In genomic region chr18:54530285-54530684, GRCh38 we compare ENCODE assay signal across 32 cellular contexts.
"Had no signal": no experiment of that assay in that cellular context is flagged by ENCODE, and none has a peak within 500 bp of the region (broad histone marks: within the 10 kb centered on the region; RNA-seq: fewer than 3 reads in every experiment).

No MANE protein-coding gene starts in this region.

- H3K9me3 Mint-ChIP-seq: activated CD8-positive, alpha-beta T cell treated with anti-CD3 and anti-CD28 coated beads for 36 hours; activated T-cell treated with anti-CD3 and anti-CD28 coated beads, Interleukin-2, amount 50 U/mL, for 4 hours; activated T-helper 17 cell treated with anti-CD3 and anti-CD28 coated beads, Interleukin-2, amount 50 U/mL, for 72 hours; natural killer cell; stimulated activated effector memory CD8-positive, alpha-beta T cell treated with anti-CD3 and anti-CD28 coated beads, Interleukin-12 subunit alpha, Interleukin-12 subunit beta, amount 100 ng/mL, for 72 hours had no signal

- H3K4me1 Mint-ChIP-seq: activated T-helper 17 cell treated with anti-CD3 and anti-CD28 coated beads, Interleukin-2, amount 50 U/mL, for 72 hours; natural killer cell; neural progenitor cell; stimulated activated effector memory CD8-positive, alpha-beta T cell treated with anti-CD3 and anti-CD28 coated beads, Interleukin-12 subunit alpha, Interleukin-12 subunit beta, amount 100 ng/mL, for 72 hours; stimulated activated naive CD8-positive, alpha-beta T cell treated with anti-CD3 and anti-CD28 coated beads, Interleukin-15, amount 100 ng/mL, for 72 hours had no signal

- H3K4me3 Mint-ChIP-seq: activated CD8-positive, alpha-beta T cell treated with anti-CD3 and anti-CD28 coated beads for 36 hours; activated T-cell treated with anti-CD3 and anti-CD28 coated beads, Interleukin-2, amount 50 U/mL, for 4 hours; activated T-helper 17 cell treated with anti-CD3 and anti-CD28 coated beads, Interleukin-2, amount 50 U/mL, for 72 hours; natural killer cell; neural progenitor cell; stimulated activated effector memory CD8-positive, alpha-beta T cell treated with anti-CD3 and anti-CD28 coated beads, Interleukin-12 subunit alpha, Interleukin-12 subunit beta, amount 100 ng/mL, for 72 hours; stimulated activated naive CD8-positive, alpha-beta T cell treated with anti-CD3 and anti-CD28 coated beads, Interleukin-15, amount 100 ng/mL, for 72 hours; type B pancreatic cell had no signal

- DNase-seq: activated CD4-positive, alpha-beta T cell treated with anti-CD3 and anti-CD28 coated beads for 48 hours; activated CD8-positive, alpha-beta T cell treated with anti-CD3 and anti-CD28 coated beads for 36 hours; activated gamma-delta T cell treated with Interleukin-2 at 50 U/mL for 16 hours; activated naive CD4-positive, alpha-beta T cell treated with anti-CD3 and anti-CD28 coated beads, Interleukin-2, amount 50 U/mL, for 16 hours; activated T-cell treated with anti-CD3 and anti-CD28 coated beads, Interleukin-2, amount 50 U/mL, for 4 hours; amniotic stem cell; brain microvascular endothelial cell; dorsolateral prefrontal cortex; effector memory CD4-positive, alpha-beta T cell; head of caudate nucleus; hippocampal formation; left lung; lower lobe of right lung; mesenchymal stem cell; natural killer cell; occipital lobe; psoas muscle; sigmoid colon; small intestine; stimulated activated CD4-positive, alpha-beta T cell treated with anti-CD3 and anti-CD28 coated beads, Interleukin-4, amount 100 ng/mL, for 24 hours; stimulated activated naive CD8-positive, alpha-beta T cell treated with anti-CD3 and anti-CD28 coated beads, Interleukin-15, amount 100 ng/mL, for 72 hours; substantia nigra had no signal

- H3K9ac ChIP-seq: neural progenitor cell, parathyroid adenoma had no signal

- H3K27ac ChIP-seq: brain microvascular endothelial cell, coronary artery, dorsolateral prefrontal cortex, gastroesophageal sphincter, left lung, lower lobe of right lung, neural progenitor cell, parathyroid adenoma, psoas muscle, sigmoid colon, vagina, VCaP had no signal

- H3K4me2 ChIP-seq: neural progenitor cell had no signal

- H3K36me3 Mint-ChIP-seq: natural killer cell; neural progenitor cell; stimulated activated effector memory CD8-positive, alpha-beta T cell treated with anti-CD3 and anti-CD28 coated beads, Interleukin-12 subunit alpha, Interleukin-12 subunit beta, amount 100 ng/mL, for 72 hours; type B pancreatic cell had no signal

- H3K36me3 ChIP-seq: brain microvascular endothelial cell, gastroesophageal sphincter, left lung, lower lobe of right lung, neural progenitor cell, sigmoid colon, vagina had no signal

- H3K27me3 ChIP-seq: brain microvascular endothelial cell, dorsolateral prefrontal cortex, gastroesophageal sphincter, left lung, neural progenitor cell, sigmoid colon, vagina had no signal

- H3K4me3 ChIP-seq: coronary artery, dorsolateral prefrontal cortex, gastroesophageal sphincter, left lung, lower lobe of right lung, neural progenitor cell, psoas muscle, sigmoid colon, vagina had no signal

- H3K4me1 ChIP-seq: gastroesophageal sphincter, left lung, lower lobe of right lung, parathyroid adenoma, psoas muscle, sigmoid colon, vagina had no signal

- H3K9me3 ChIP-seq: gastroesophageal sphincter, lower lobe of right lung, psoas muscle, sigmoid colon, vagina had no signal

- H3K27ac Mint-ChIP-seq: activated CD8-positive, alpha-beta T cell treated with anti-CD3 and anti-CD28 coated beads for 36 hours; activated T-helper 17 cell treated with anti-CD3 and anti-CD28 coated beads, Interleukin-2, amount 50 U/mL, for 72 hours; natural killer cell; neural progenitor cell; stimulated activated effector memory CD8-positive, alpha-beta T cell treated with anti-CD3 and anti-CD28 coated beads, Interleukin-12 subunit alpha, Interleukin-12 subunit beta, amount 100 ng/mL, for 72 hours; stimulated activated naive CD8-positive, alpha-beta T cell treated with anti-CD3 and anti-CD28 coated beads, Interleukin-15, amount 100 ng/mL, for 72 hours; type B pancreatic cell had no signal

- H3K27me3 Mint-ChIP-seq: stimulated activated naive CD8-positive, alpha-beta T cell treated with anti-CD3 and anti-CD28 coated beads, Interleukin-15, amount 100 ng/mL, for 72 hours; type B pancreatic cell had no signal

- ATAC-seq: activated CD4-positive, CD25-positive, alpha-beta regulatory T cell treated with anti-CD3 and anti-CD28 coated beads, Interleukin-2, amount 50 U/mL, for 24 hours; activated CD8-positive, alpha-beta T cell treated with anti-CD3 and anti-CD28 coated beads for 36 hours; activated T-cell treated with anti-CD3 and anti-CD28 coated beads, Interleukin-2, amount 50 U/mL, for 4 hours; activated T-helper 17 cell treated with anti-CD3 and anti-CD28 coated beads, Interleukin-2, amount 50 U/mL, for 72 hours; gastroesophageal sphincter; left lung; lower lobe of right lung; natural killer cell; psoas muscle; stimulated activated effector memory CD8-positive, alpha-beta T cell treated with anti-CD3 and anti-CD28 coated beads, Interleukin-12 subunit alpha, Interleukin-12 subunit beta, amount 100 ng/mL, for 72 hours; stimulated activated naive CD8-positive, alpha-beta T cell treated with anti-CD3 and anti-CD28 coated beads, Interleukin-15, amount 100 ng/mL, for 72 hours had no signal
